In genomic region chr14:65824978-65825299, GRCh38 we compare ENCODE assay signal across 10 cellular contexts.
A peak's percentile ranks its signal among the peaks of the same experiment; 100 is the strongest.
DNase-seq lines count a peak whose midpoint lies in the region; FAIRE-seq and TF ChIP-seq lines count a peak whose summit lies in the region.
"Had no signal": no experiment of that assay in that cellular context is flagged by ENCODE, and none has a peak within 500 bp of the region (broad histone marks: within the 10 kb centered on the region; RNA-seq: fewer than 3 reads in every experiment).

No MANE protein-coding gene starts in this region.

- H3K27ac ChIP-seq in C4-2B, result no peak overlapping the region
- H3K27ac ChIP-seq in endodermal cell (ENCODE audit: low read depth, low read length), result no peak overlapping the region
- H3K27ac ChIP-seq in neutrophil, result no peak overlapping the region

- H3K4me3 Mint-ChIP-seq in HFFc6 (no peak overlapping the region), endodermal cell (no peak overlapping the region)
- H3K4me3 Mint-ChIP-seq: IgD-negative memory B cell had no signal

- H3K9ac ChIP-seq in endodermal cell (ENCODE audit: extremely low read depth, low read length, poor library complexity, severe bottlenecking), result no peak overlapping the region

- H3K4me1 ChIP-seq in endodermal cell (ENCODE audit: control insufficient read depth, insufficient read depth, low read length) (peaks cover 18% of the 10 kb centered on the region), neutrophil (ENCODE audit: control insufficient read depth in 1 of 2, insufficient read depth in 1 of 2, low read depth in 1 of 2, low read length in 1 of 2) (no peaks in the 10 kb centered on the region)

- H3K4me3 ChIP-seq in endodermal cell (ENCODE audit: low read length), result no peak overlapping the region
- H3K4me3 ChIP-seq in neutrophil (ENCODE audit: low read depth in 1 of 2, low read length in 1 of 2), result no peak overlapping the region

- no peak for TF ChIP-seq POLR2A in H54 (IDR thresholded peaks at IDR 0.05; ENCODE audit: low read depth, low read length)

- H3K9me3 Mint-ChIP-seq in HFFc6, result no peaks in the 10 kb centered on the region
- H3K9me3 Mint-ChIP-seq in endodermal cell, result no peaks in the 10 kb centered on the region
- H3K9me3 Mint-ChIP-seq: CD4-positive, alpha-beta memory T cell; IgD-negative memory B cell had no signal

- 0% methylated on average over 1 of the region's 2 CpGs; no CpG with 5 or more reads in 1 of the 2 experiments for WGBS in endodermal cell (ENCODE audit: insufficient coverage in 1 of 2, insufficient read length in 1 of 2), 2 experiments

- peaks cover 3% of the 10 kb centered on the region for H3K27me3 ChIP-seq in endodermal cell (ENCODE audit: control insufficient read depth, insufficient read depth, low read length, poor library complexity, severe bottlenecking)
- peaks cover 3% of the 10 kb centered on the region for H3K27me3 ChIP-seq in neutrophil

- H3K9me3 ChIP-seq in endodermal cell (ENCODE audit: control insufficient read depth, low read length) (no peaks in the 10 kb centered on the region), neutrophil (no peaks in the 10 kb centered on the region)

- H3K27ac Mint-ChIP-seq in HFFc6 (no peak overlapping the region), endodermal cell (no peak overlapping the region)
- H3K27ac Mint-ChIP-seq: CD4-positive, alpha-beta memory T cell; IgD-negative memory B cell had no signal

- TF ChIP-seq CTCF in C4-2B (conservative IDR thresholded peaks at IDR 0.05), result peak; percentile 38
- peak; percentile 58 for TF ChIP-seq CTCF in HFFc6 (IDR thresholded peaks at IDR 0.05)
- peak; percentile 19 for TF ChIP-seq CTCF in endodermal cell (conservative IDR thresholded peaks at IDR 0.05)
- peak; percentile 3 for TF ChIP-seq CTCF in neutrophil (IDR thresholded peaks at IDR 0.05)

- no peak for FAIRE-seq in H54 (lab: Jason Lieb, UNC)

- H3K4me1 Mint-ChIP-seq in HFFc6 (ENCODE audit: low read depth), result no peaks in the 10 kb centered on the region
- H3K4me1 Mint-ChIP-seq in endodermal cell, result peaks cover 41% of the 10 kb centered on the region

- H3K36me3 ChIP-seq in endodermal cell (ENCODE audit: control insufficient read depth, insufficient read depth, low read length) (no peaks in the 10 kb centered on the region), neutrophil (no peaks in the 10 kb centered on the region)

- peaks cover 31% of the 10 kb centered on the region for H3K27me3 Mint-ChIP-seq in HFFc6 (ENCODE audit: insufficient read depth)
- H3K27me3 Mint-ChIP-seq in endodermal cell (ENCODE audit: insufficient read depth), result peaks cover 25% of the 10 kb centered on the region
- H3K27me3 Mint-ChIP-seq: CD4-positive, alpha-beta memory T cell; IgD-negative memory B cell had no signal

- DNase-seq in HFFc6 (no peak), endodermal cell (no peak), NCI-H187 treated with DMSO at 0.1 percent for 48 hours (lab: John Stamatoyannopoulos, UW) (no peak), H54 (ENCODE audit: insufficient read length, low spot score) (no peak), OCI-M1 (lab: John Stamatoyannopoulos, UW) (no peak)
- DNase-seq in effector CD8-positive, alpha-beta T cell (lab: John Stamatoyannopoulos, UW), result no peak

- H3K36me3 Mint-ChIP-seq in HFFc6 (ENCODE audit: low read depth), result no peaks in the 10 kb centered on the region
- no peaks in the 10 kb centered on the region for H3K36me3 Mint-ChIP-seq in endodermal cell (ENCODE audit: low read depth)
- H3K36me3 Mint-ChIP-seq: CD4-positive, alpha-beta memory T cell had no signal

Comparison
In these comparisons a context has a peak if more than half of its experiments do, and no peak if none do; other contexts are left out.
1. CTCF ChIP-seq: peak in every context shown above with its lines; median percentile 58 in HFFc6; 38 in C4-2B; 19 in endodermal cell; 3 in neutrophil.